5 cellular contexts compared by ENCODE assay signal in genomic region chr4:158227880-158228279, GRCh38. TPM values are rescaled to one million over a fixed set of nuclear protein-coding genes. Genes with fewer than 3 reads are reported as not detected.
"Had no signal": no experiment of that assay in that cellular context is flagged by ENCODE, and none has a peak within 500 bp of the region (broad histone marks: within the 10 kb centered on the region; RNA-seq: fewer than 3 reads in every experiment).

No MANE protein-coding gene starts in this region.

RNA-seq across cellular contexts. Expression of gene TMEM144, which starts 17.6 kb away (rescaled TPM):
- total RNA-seq: HT1080 had no signal
- polyA plus RNA-seq: IgD-negative memory B cell had no signal

RNA-seq across cellular contexts. Expression of gene GASK1B, which starts 55.1 kb away (rescaled TPM):
- total RNA-seq: GM23338, H1, H9 had no signal
- polyA plus RNA-seq: GM23338, H1 had no signal
